In genomic region chr17:15462962-15463361, GRCh38 we compare ENCODE assay signal across 16 cellular contexts. TPM values are rescaled to one million over a fixed set of nuclear protein-coding genes. Genes with fewer than 3 reads are reported as not detected.
A peak's percentile ranks its signal among the peaks of the same experiment; 100 is the strongest.
DNase-seq lines count a peak whose midpoint lies in the region; ATAC-seq and TF ChIP-seq lines count a peak whose summit lies in the region.
"Had no signal": no experiment of that assay in that cellular context is flagged by ENCODE, and none has a peak within 500 bp of the region (broad histone marks: within the 10 kb centered on the region; RNA-seq: fewer than 3 reads in every experiment).

No MANE protein-coding gene starts in this region.

- WGBS in mammary epithelial cell (ENCODE audit: low coverage, missing lambda C conversion rate) = 40% methylated on average over 3 of the region's 5 CpGs

- H3K9ac ChIP-seq in mammary epithelial cell (ENCODE audit: insufficient read depth, low read length) = no peak overlapping the region
- H3K9ac ChIP-seq: parathyroid adenoma had no signal

- CTCF ChIA-PET in MCF 10A (lab: Yijun Ruan, JAX) (no interaction called here), mammary epithelial cell (lab: Charles Lee; ENCODE audit: low non-redundant PET) (no interaction called here)

- in situ Hi-C loops in mammary epithelial cell (cut with MboI; ENCODE audit: low sequenced_read_pairs in 2 of 2) = no loop called here

- ATAC-seq in left cardiac atrium (peak; percentile 20 to 41), GM18907 (IDR thresholded peaks at IDR 0.05; ENCODE audit: unreplicated experiment) (no peak), GM21526 (IDR thresholded peaks at IDR 0.05; ENCODE audit: low FRiP score, unreplicated experiment) (no peak), GM21723 (IDR thresholded peaks at IDR 0.05; ENCODE audit: unreplicated experiment) (no peak)

- H3K4me2 ChIP-seq in mammary epithelial cell (ENCODE audit: insufficient read depth, low read depth, low read length) = no peak overlapping the region

- H4K20me1 ChIP-seq in mammary epithelial cell (ENCODE audit: insufficient read depth, low read length) = no peaks in the 10 kb centered on the region

- no peaks in the 10 kb centered on the region for H3K9me3 Mint-ChIP-seq in MCF 10A (ENCODE audit: unreplicated experiment)

- TF ChIP-seq CTCF in MCF 10A (IDR thresholded peaks at IDR 0.05; ENCODE audit: unreplicated experiment) (no peak), mammary epithelial cell (conservative IDR thresholded peaks at IDR 0.05 in 1 of 2, IDR thresholded peaks at IDR 0.05 in 1 of 2; ENCODE audit: extremely low read depth in 1 of 2, insufficient read depth in 1 of 2, low read depth in 1 of 2, low read length in 2 of 2) (no peak)

- H3K4me3 ChIP-seq in mammary epithelial cell (replicated peaks in 1 of 3; ENCODE audit: insufficient read depth in 1 of 3, low read depth in 2 of 3, low read length in 3 of 3) = no peak overlapping the region
- H3K4me3 ChIP-seq: SJCRH30 had no signal

- H3K36me3 ChIP-seq in mammary epithelial cell (ENCODE audit: insufficient read depth, low read length) = no peaks in the 10 kb centered on the region
- H3K36me3 ChIP-seq: SJCRH30 had no signal

- H3K4me3 Mint-ChIP-seq in MCF 10A (ENCODE audit: unreplicated experiment) = no peak overlapping the region

- peak overlapping the region; percentile 20 for H3K27ac Mint-ChIP-seq in MCF 10A (ENCODE audit: low read depth, unreplicated experiment)

- H3K9me3 ChIP-seq in mammary epithelial cell (replicated peaks; ENCODE audit: insufficient read depth, low read length) = no peaks in the 10 kb centered on the region

- intact Hi-C loops in MCF 10A (cut with micrococcal nuclease) (no loop called here), mammary epithelial cell (cut with micrococcal nuclease) (no loop called here), left cardiac atrium (cut with DNase I) (no loop called here)

- no peaks in the 10 kb centered on the region for H3K79me2 ChIP-seq in mammary epithelial cell (ENCODE audit: insufficient read depth, low read length)

- peaks cover 8% of the 10 kb centered on the region for H3K4me1 ChIP-seq in mammary epithelial cell (ENCODE audit: insufficient read depth, low read length)

- POLR2A ChIA-PET in MCF 10A (lab: Yijun Ruan, JAX) = interaction anchor here (0.7 to 0.8 kb wide), 2 partner anchors 12 to 17 kb away, joined by 3 read pairs; no protein-coding TSS in a partner anchor

- no peak overlapping the region for H3K27ac ChIP-seq in mammary epithelial cell (ENCODE audit: insufficient read depth, low read depth, low read length)
- H3K27ac ChIP-seq: parathyroid adenoma had no signal

- H3K27me3 ChIP-seq in mammary epithelial cell (ENCODE audit: insufficient read depth, low read length) = no peaks in the 10 kb centered on the region
- H3K27me3 ChIP-seq: SJCRH30 had no signal

- no peak overlapping the region for H2AFZ ChIP-seq in mammary epithelial cell (ENCODE audit: low read depth, low read length)
- H2AFZ ChIP-seq: parathyroid adenoma had no signal

- dilution Hi-C loops in mammary epithelial cell (cut with HindIII; ENCODE audit: low sequenced_read_pairs) = no loop called here

- no peaks in the 10 kb centered on the region for H3K27me3 Mint-ChIP-seq in MCF 10A (ENCODE audit: insufficient read depth, unreplicated experiment)

- DNase-seq in MCF 10A (ENCODE audit: unreplicated experiment) (peak; percentile 18), mammary epithelial cell (no peak), left cardiac atrium (no peak), putamen (ENCODE audit: low spot score) (peak; percentile 42)
- DNase-seq in activated naive CD4-positive, alpha-beta T cell treated with anti-CD3 and anti-CD28 coated beads, Interleukin-2, amount 50 U/mL, for 16 hours = no peak
- DNase-seq: 8988T; Karpas-422; NCI-H187 treated with DMSO at 0.1 percent for 48 hours; NCI-H82; stimulated activated CD4-positive, alpha-beta T cell treated with anti-CD3 and anti-CD28 coated beads, Interleukin-4, amount 100 ng/mL, for 4 hours; stimulated activated naive CD4-positive, alpha-beta T cell treated with Interleukin-2 at 50 U/mL for 16 hours had no signal

- peaks cover 15% of the 10 kb centered on the region for H3K4me1 Mint-ChIP-seq in MCF 10A (ENCODE audit: insufficient read depth, unreplicated experiment)

- peaks cover 11% of the 10 kb centered on the region for H3K36me3 Mint-ChIP-seq in MCF 10A (ENCODE audit: insufficient read depth, unreplicated experiment)

- BruUV-seq in MCF 10A (replicated peaks; lab: Mats Ljungman, UMichigan) (no TSS peak), mammary epithelial cell (replicated peaks; lab: Mats Ljungman, UMichigan) (no TSS peak)

RNA-seq across cellular contexts. Expression of gene CDRT4, which starts 4.5 kb away (rescaled TPM):
- total RNA-seq in MCF 10A (2022) (11.3 and 19.6 TPM in 2 replicates), mammary epithelial cell (1 to 10 TPM; 2.3 to 8.0 TPM), left cardiac atrium (1 to 10 TPM; 1.7 to 4.9 TPM)
- 0.45 TPM for polyA plus RNA-seq in mammary epithelial cell
- polyA minus RNA-seq in mammary epithelial cell = 0.83 TPM

Comparison
In these comparisons a context has a peak if more than half of its experiments do, and no peak if none do; other contexts are left out.
1. DNase-seq: peak in MCF 10A (single experiment) and putamen (single experiment); none in mammary epithelial cell (single experiment), left cardiac atrium (single experiment) and activated naive CD4-positive, alpha-beta T cell treated with anti-CD3 and anti-CD28 coated beads, Interleukin-2, amount 50 U/mL, for 16 hours (single experiment).
2. ATAC-seq: peak in left cardiac atrium (2 of 2); none in GM18907 (single experiment), GM21526 (single experiment) and GM21723 (single experiment).